9 cellular contexts compared by ENCODE assay signal in genomic region chr16:30891043-30891823, GRCh38. TPM values are rescaled to one million over a fixed set of nuclear protein-coding genes. Genes with fewer than 3 reads are reported as not detected.
A peak's percentile ranks its signal among the peaks of the same experiment; 100 is the strongest.
DNase-seq lines count a peak whose midpoint lies in the region; ATAC-seq, FAIRE-seq and TF ChIP-seq lines count a peak whose summit lies in the region.
"Not testable (repeated sequence)": the region's sequence is repeated elsewhere in the genome, so short reads cannot be mapped to it uniquely, and the experiment has no call there.
"Had no signal": no experiment of that assay in that cellular context is flagged by ENCODE, and none has a peak within 500 bp of the region (broad histone marks: within the 10 kb centered on the region; RNA-seq: fewer than 3 reads in every experiment).

No MANE protein-coding gene starts in this region.

- H2AFZ ChIP-seq in astrocyte (ENCODE audit: low read depth, low read length); neural progenitor cell (replicated peaks): not testable (repeated sequence)

- not testable (repeated sequence) for TF ChIP-seq CTCF in astrocyte (IDR thresholded peaks at IDR 0.05; ENCODE audit: insufficient read depth, low read depth, low read length); neural progenitor cell (IDR thresholded peaks at IDR 0.05)

- peaks cover 14% of the 10 kb centered on the region for H3K36me3 ChIP-seq in CD4-positive, CD25-positive, alpha-beta regulatory T cell (ENCODE audit: control insufficient read depth, insufficient read depth, low read length)
- peaks cover 14% of the 10 kb centered on the region for H3K36me3 ChIP-seq in astrocyte (ENCODE audit: insufficient read depth, low read length)
- peaks cover 0 to 35% (median 6%) of the 10 kb centered on the region in 3 experiments for H3K36me3 ChIP-seq in naive thymus-derived CD4-positive, alpha-beta T cell (ENCODE audit: control insufficient read depth in 2 of 3, insufficient read depth in 3 of 3, low read length in 3 of 3)
- not testable (repeated sequence) for H3K36me3 ChIP-seq in neural progenitor cell

- not testable (repeated sequence) for H3K4me2 ChIP-seq in astrocyte (ENCODE audit: low read length); neural progenitor cell

- not testable (repeated sequence) for ATAC-seq in CD4-positive, CD25-positive, alpha-beta regulatory T cell (ENCODE audit: low read depth in 2 of 2); T-cell (replicated peaks in 1 of 4); naive thymus-derived CD4-positive, alpha-beta T cell

- peaks cover 12% of the 10 kb centered on the region for H3K36me3 Mint-ChIP-seq in CD4-positive, CD25-positive, alpha-beta regulatory T cell
- H3K36me3 Mint-ChIP-seq in T-cell (peaks cover 16% of the 10 kb centered on the region), astrocyte (ENCODE audit: low read depth, unreplicated experiment) (peaks cover 12% of the 10 kb centered on the region), neural progenitor cell (peaks cover 15% of the 10 kb centered on the region)
- peaks cover 16% of the 10 kb centered on the region for H3K36me3 Mint-ChIP-seq in activated T-helper 1 cell treated with anti-CD3 and anti-CD28 coated beads, Interleukin-12 subunit alpha, Interleukin-12 subunit beta, Interleukin-2, Interleukin-4 antibody, amounts not matched to agents 30 ng/mL and 10 ng/mL and 1 ng/mL, durations not matched to agents 14 hours and 24 hours and 36 hours (ENCODE audit: low read depth)
- peaks cover 0 to 15% (median 7%) of the 10 kb centered on the region in 5 donors for H3K36me3 Mint-ChIP-seq in naive thymus-derived CD4-positive, alpha-beta T cell

- intact Hi-C loops in activated T-helper 1 cell treated with anti-CD3 and anti-CD28 coated beads, Interleukin-12 subunit alpha, Interleukin-12 subunit beta, Interleukin-2, Interleukin-4 antibody, amounts not matched to agents 30 ng/mL and 10 ng/mL and 1 ng/mL, durations not matched to agents 14 hours and 24 hours and 36 hours (cut with micrococcal nuclease); naive thymus-derived CD4-positive, alpha-beta T cell (cut with micrococcal nuclease): not testable (repeated sequence)

- not testable (repeated sequence) for H3K9me3 ChIP-seq in CD4-positive, CD25-positive, alpha-beta regulatory T cell (ENCODE audit: control insufficient read depth in 2 of 2, low read length in 2 of 2); astrocyte (ENCODE audit: insufficient read depth, low read depth, low read length); naive thymus-derived CD4-positive, alpha-beta T cell (ENCODE audit: control insufficient read depth in 2 of 3, low read length in 3 of 3); neural progenitor cell (ENCODE audit: low read depth)

- H3K4me3 ChIP-seq in CD4-positive, CD25-positive, alpha-beta regulatory T cell (ENCODE audit: low read depth, low read length); astrocyte (ENCODE audit: insufficient read depth, low read depth, low read length); naive thymus-derived CD4-positive, alpha-beta T cell (ENCODE audit: low read length); neural progenitor cell: not testable (repeated sequence)

- peaks cover 31% of the 10 kb centered on the region for H3F3A ChIP-seq in neural progenitor cell (ENCODE audit: low read depth)

- not testable (repeated sequence) for H3K9ac ChIP-seq in astrocyte (ENCODE audit: low read length); neural progenitor cell

- H3K4me3 Mint-ChIP-seq in CD4-positive, CD25-positive, alpha-beta regulatory T cell: peak overlapping the region; percentile 35 to 90 (median 77)
- H3K4me3 Mint-ChIP-seq in T-cell: not testable (repeated sequence)
- H3K4me3 Mint-ChIP-seq in activated T-helper 1 cell treated with anti-CD3 and anti-CD28 coated beads, Interleukin-12 subunit alpha, Interleukin-12 subunit beta, Interleukin-2, Interleukin-4 antibody, amounts not matched to agents 30 ng/mL and 10 ng/mL and 1 ng/mL, durations not matched to agents 14 hours and 24 hours and 36 hours: peak overlapping the region; percentile 28
- H3K4me3 Mint-ChIP-seq in astrocyte (ENCODE audit: unreplicated experiment) (peak overlapping the region; percentile 50), neural progenitor cell (peak overlapping the region; percentile 75)
- peak overlapping the region in 8 of 10 donors; percentile 10 to 53 (median 32) for H3K4me3 Mint-ChIP-seq in naive thymus-derived CD4-positive, alpha-beta T cell

- not testable (repeated sequence) for DNase-seq in CD4-positive, CD25-positive, alpha-beta regulatory T cell; HEK293T (ENCODE audit: extremely low spot score); T-cell; activated T-helper 1 cell treated with anti-CD3 and anti-CD28 coated beads, Interleukin-12 subunit alpha, Interleukin-12 subunit beta, Interleukin-2, Interleukin-4 antibody, amounts not matched to agents 30 ng/mL and 10 ng/mL and 1 ng/mL, durations not matched to agents 14 hours and 24 hours and 36 hours (ENCODE audit: low spot score); astrocyte (ENCODE audit: low read depth); naive thymus-derived CD4-positive, alpha-beta T cell; neural progenitor cell (ENCODE audit: low spot score)

- peak overlapping the region in 1 of 3 donors; percentile 80 for H3K27ac Mint-ChIP-seq in CD4-positive, CD25-positive, alpha-beta regulatory T cell
- peak overlapping the region; percentile 52 to 63 for H3K27ac Mint-ChIP-seq in T-cell
- H3K27ac Mint-ChIP-seq in activated T-helper 1 cell treated with anti-CD3 and anti-CD28 coated beads, Interleukin-12 subunit alpha, Interleukin-12 subunit beta, Interleukin-2, Interleukin-4 antibody, amounts not matched to agents 30 ng/mL and 10 ng/mL and 1 ng/mL, durations not matched to agents 14 hours and 24 hours and 36 hours; astrocyte (ENCODE audit: unreplicated experiment); neural progenitor cell: not testable (repeated sequence)
- peak overlapping the region in 2 of 9 donors; percentile 60 to 64 for H3K27ac Mint-ChIP-seq in naive thymus-derived CD4-positive, alpha-beta T cell

- FAIRE-seq in astrocyte (lab: Jason Lieb, UNC): not testable (repeated sequence)

- H3K27me3 Mint-ChIP-seq in CD4-positive, CD25-positive, alpha-beta regulatory T cell; T-cell; activated T-helper 1 cell treated with anti-CD3 and anti-CD28 coated beads, Interleukin-12 subunit alpha, Interleukin-12 subunit beta, Interleukin-2, Interleukin-4 antibody, amounts not matched to agents 30 ng/mL and 10 ng/mL and 1 ng/mL, durations not matched to agents 14 hours and 24 hours and 36 hours (ENCODE audit: insufficient read depth); astrocyte (ENCODE audit: low read depth, unreplicated experiment); naive thymus-derived CD4-positive, alpha-beta T cell: not testable (repeated sequence)
- peaks cover 13% of the 10 kb centered on the region for H3K27me3 Mint-ChIP-seq in neural progenitor cell (ENCODE audit: insufficient read depth, low read depth)

- not testable (repeated sequence) for H3K27ac ChIP-seq in CD4-positive, CD25-positive, alpha-beta regulatory T cell (ENCODE audit: insufficient read depth, low read length, poor library complexity, severe bottlenecking); astrocyte (ENCODE audit: low read depth, low read length); naive thymus-derived CD4-positive, alpha-beta T cell (ENCODE audit: low read depth, low read length); neural progenitor cell

- not testable (repeated sequence) for H3K27me3 ChIP-seq in CD4-positive, CD25-positive, alpha-beta regulatory T cell (ENCODE audit: control insufficient read depth, insufficient read depth, low read length); astrocyte (ENCODE audit: insufficient read depth, low read length); naive thymus-derived CD4-positive, alpha-beta T cell (ENCODE audit: control insufficient read depth in 2 of 2, insufficient read depth in 2 of 2, low read length in 2 of 2)
- peaks cover 12% of the 10 kb centered on the region for H3K27me3 ChIP-seq in neural progenitor cell

- not testable (repeated sequence) for H3K9me3 Mint-ChIP-seq in CD4-positive, CD25-positive, alpha-beta regulatory T cell; T-cell; activated T-helper 1 cell treated with anti-CD3 and anti-CD28 coated beads, Interleukin-12 subunit alpha, Interleukin-12 subunit beta, Interleukin-2, Interleukin-4 antibody, amounts not matched to agents 30 ng/mL and 10 ng/mL and 1 ng/mL, durations not matched to agents 14 hours and 24 hours and 36 hours; astrocyte (ENCODE audit: unreplicated experiment); naive thymus-derived CD4-positive, alpha-beta T cell; neural progenitor cell

- peaks cover 11 to 40% (median 22%) of the 10 kb centered on the region in 4 donors for H3K4me1 Mint-ChIP-seq in CD4-positive, CD25-positive, alpha-beta regulatory T cell
- H3K4me1 Mint-ChIP-seq in T-cell (peaks cover 31 to 39% (median 36%) of the 10 kb centered on the region in 3 donors), astrocyte (ENCODE audit: low read depth, unreplicated experiment) (peaks cover 18% of the 10 kb centered on the region), neural progenitor cell (peaks cover 28% of the 10 kb centered on the region)
- peaks cover 36% of the 10 kb centered on the region for H3K4me1 Mint-ChIP-seq in activated T-helper 1 cell treated with anti-CD3 and anti-CD28 coated beads, Interleukin-12 subunit alpha, Interleukin-12 subunit beta, Interleukin-2, Interleukin-4 antibody, amounts not matched to agents 30 ng/mL and 10 ng/mL and 1 ng/mL, durations not matched to agents 14 hours and 24 hours and 36 hours (ENCODE audit: low read depth)
- peaks cover 18 to 50% (median 46%) of the 10 kb centered on the region in 7 donors for H3K4me1 Mint-ChIP-seq in naive thymus-derived CD4-positive, alpha-beta T cell

- CTCF ChIA-PET in HEK293T (lab: Yijun Ruan, JAX) (interaction anchor here (0.7 to 1.4 kb wide), 2 partner anchors 10 to 46 kb away, joined by 3 read pairs; no protein-coding TSS in a partner anchor), T-cell (lab: Charles Lee) (interaction anchor here (0.6 to 1.4 kb wide), 4 partner anchors 9 to 1043 kb away, joined by 3 to 6 read pairs (median 4); no protein-coding TSS in a partner anchor)
- CTCF ChIA-PET in naive thymus-derived CD4-positive, alpha-beta T cell (lab: Charles Lee): not testable (repeated sequence)

- peaks cover 20% of the 10 kb centered on the region for H3K79me2 ChIP-seq in astrocyte (ENCODE audit: insufficient read depth, low read length)
- not testable (repeated sequence) for H3K79me2 ChIP-seq in neural progenitor cell (ENCODE audit: low read depth)

- peaks cover 22% of the 10 kb centered on the region for H3K4me1 ChIP-seq in CD4-positive, CD25-positive, alpha-beta regulatory T cell (ENCODE audit: control insufficient read depth, insufficient read depth, low read length, poor library complexity, severe bottlenecking)
- H3K4me1 ChIP-seq in astrocyte (ENCODE audit: insufficient read depth, low read length) (peaks cover 29% of the 10 kb centered on the region), neural progenitor cell (peaks cover 14% of the 10 kb centered on the region)
- peaks cover 21 to 25% of the 10 kb centered on the region in 2 donors for H3K4me1 ChIP-seq in naive thymus-derived CD4-positive, alpha-beta T cell (ENCODE audit: control insufficient read depth in 2 of 2, insufficient read depth in 2 of 2, low read length in 2 of 2)

- POLR2A ChIA-PET in HEK293T (lab: Yijun Ruan, JAX): interaction anchor here (1.0 to 4.1 kb wide), 3 partner anchors 11 to 109 kb away, joined by 3 to 38 read pairs (median 8); no protein-coding TSS in a partner anchor
- POLR2A ChIA-PET in T-cell (lab: Charles Lee): interaction anchor here in 1 of 2 donors (0.5 kb wide), 1 partner anchor 92 kb away, joined by 6 read pairs; no protein-coding TSS in a partner anchor
- POLR2A ChIA-PET in naive thymus-derived CD4-positive, alpha-beta T cell (lab: Charles Lee): interaction anchor here (1.4 to 3.7 kb wide), 4 partner anchors 11 to 47 kb away, joined by 3 to 38 read pairs (median 10); no protein-coding TSS in a partner anchor

- not testable (repeated sequence) for H4K20me1 ChIP-seq in astrocyte (ENCODE audit: insufficient read depth, low read length); neural progenitor cell (ENCODE audit: low read depth)

RNA-seq across cellular contexts. Expression of gene BCL7C, which starts 2.6 kb away (rescaled TPM):
- 22.9 TPM for total RNA-seq in CD4-positive, CD25-positive, alpha-beta regulatory T cell
- polyA plus RNA-seq in CD4-positive, CD25-positive, alpha-beta regulatory T cell: 10 to 100 TPM; 31.4 to 43.7 (median 41.2) TPM
- total RNA-seq in T-cell (10 to 100 TPM; 21.0 to 31.9 (median 26.9) TPM), astrocyte (37.7 and 40.7 TPM in 2 replicates), neural progenitor cell (ENCODE audit: low replicate concordance) (18.3 and 32.1 TPM in 2 replicates)
- 23.1 and 25.3 TPM in 2 replicates for total RNA-seq in activated T-helper 1 cell treated with anti-CD3 and anti-CD28 coated beads, Interleukin-12 subunit alpha, Interleukin-12 subunit beta, Interleukin-2, Interleukin-4 antibody, amounts not matched to agents 30 ng/mL and 10 ng/mL and 1 ng/mL, durations not matched to agents 14 hours and 24 hours and 36 hours
- 10 to 100 TPM; 17.2 to 23.7 (median 22.7) TPM for total RNA-seq in naive thymus-derived CD4-positive, alpha-beta T cell
- 10 to 100 TPM; 28.4 to 31.4 TPM for polyA plus RNA-seq in naive thymus-derived CD4-positive, alpha-beta T cell

RNA-seq across cellular contexts. Expression of gene CTF1, which starts 5.2 kb away (rescaled TPM):
- 0.30 TPM for total RNA-seq in CD4-positive, CD25-positive, alpha-beta regulatory T cell
- not detected for polyA plus RNA-seq in CD4-positive, CD25-positive, alpha-beta regulatory T cell
- total RNA-seq in T-cell (under 1 TPM in 3 of 5 donors, not detected in 2; 0.38 to 0.47 (median 0.39) TPM), astrocyte (5.2 and 5.9 TPM in 2 replicates), neural progenitor cell (ENCODE audit: low replicate concordance) (0.39 and 1.5 TPM in 2 replicates)
- total RNA-seq in activated T-helper 1 cell treated with anti-CD3 and anti-CD28 coated beads, Interleukin-12 subunit alpha, Interleukin-12 subunit beta, Interleukin-2, Interleukin-4 antibody, amounts not matched to agents 30 ng/mL and 10 ng/mL and 1 ng/mL, durations not matched to agents 14 hours and 24 hours and 36 hours: 0.23 and 0.29 TPM in 2 replicates
- total RNA-seq in naive thymus-derived CD4-positive, alpha-beta T cell: under 1 TPM in 4 of 5 experiments, not detected in 1; 0.17 to 0.54 (median 0.40) TPM
- polyA plus RNA-seq in naive thymus-derived CD4-positive, alpha-beta T cell: not detected
- total RNA-seq: H4 had no signal
- polyA plus RNA-seq: CD14-positive monocyte had no signal

RNA-seq across cellular contexts. Expression of gene FBXL19, which starts 32.1 kb away (rescaled TPM):
- total RNA-seq in CD4-positive, CD25-positive, alpha-beta regulatory T cell: 13.0 TPM
- under 1 TPM in 3 of 4 donors, not detected in 1; 0.14 to 0.21 (median 0.17) TPM for polyA plus RNA-seq in CD4-positive, CD25-positive, alpha-beta regulatory T cell
- total RNA-seq in T-cell (10 to 100 TPM; 11.5 to 22.0 (median 18.1) TPM), astrocyte (42.3 and 42.5 TPM in 2 replicates), neural progenitor cell (ENCODE audit: low replicate concordance) (9.2 and 76.7 TPM in 2 replicates)
- 32.7 and 33.2 TPM in 2 replicates for total RNA-seq in activated T-helper 1 cell treated with anti-CD3 and anti-CD28 coated beads, Interleukin-12 subunit alpha, Interleukin-12 subunit beta, Interleukin-2, Interleukin-4 antibody, amounts not matched to agents 30 ng/mL and 10 ng/mL and 1 ng/mL, durations not matched to agents 14 hours and 24 hours and 36 hours
- 10 to 100 TPM; 11.1 to 26.8 (median 17.0) TPM for total RNA-seq in naive thymus-derived CD4-positive, alpha-beta T cell
- polyA plus RNA-seq in naive thymus-derived CD4-positive, alpha-beta T cell: under 1 TPM; 0.08 to 0.16 TPM

RNA-seq across cellular contexts. Expression of gene ORAI3, which starts 57.6 kb away (rescaled TPM):
- 7.7 TPM for total RNA-seq in CD4-positive, CD25-positive, alpha-beta regulatory T cell
- polyA plus RNA-seq in CD4-positive, CD25-positive, alpha-beta regulatory T cell: 10 to 100 TPM; 30.7 to 34.7 (median 31.7) TPM
- 10 to 100 TPM in 3 of 5 donors, 1 to 10 TPM in 2; 6.6 to 22.3 (median 20.8) TPM for total RNA-seq in T-cell
- total RNA-seq in activated T-helper 1 cell treated with anti-CD3 and anti-CD28 coated beads, Interleukin-12 subunit alpha, Interleukin-12 subunit beta, Interleukin-2, Interleukin-4 antibody, amounts not matched to agents 30 ng/mL and 10 ng/mL and 1 ng/mL, durations not matched to agents 14 hours and 24 hours and 36 hours: 11.1 and 11.5 TPM in 2 replicates
- 21.1 and 22.6 TPM in 2 replicates for total RNA-seq in astrocyte
- total RNA-seq in naive thymus-derived CD4-positive, alpha-beta T cell: 10 to 100 TPM in 4 of 5 experiments, 1 to 10 TPM in 1; 6.0 to 29.8 (median 18.4) TPM
- polyA plus RNA-seq in naive thymus-derived CD4-positive, alpha-beta T cell: 10 to 100 TPM; 10.3 to 17.8 TPM
- total RNA-seq in neural progenitor cell (ENCODE audit: low replicate concordance): 10.2 and 20.1 TPM in 2 replicates
